ENCODE assay signal across 5 cellular contexts in the genomic region with DNA sequence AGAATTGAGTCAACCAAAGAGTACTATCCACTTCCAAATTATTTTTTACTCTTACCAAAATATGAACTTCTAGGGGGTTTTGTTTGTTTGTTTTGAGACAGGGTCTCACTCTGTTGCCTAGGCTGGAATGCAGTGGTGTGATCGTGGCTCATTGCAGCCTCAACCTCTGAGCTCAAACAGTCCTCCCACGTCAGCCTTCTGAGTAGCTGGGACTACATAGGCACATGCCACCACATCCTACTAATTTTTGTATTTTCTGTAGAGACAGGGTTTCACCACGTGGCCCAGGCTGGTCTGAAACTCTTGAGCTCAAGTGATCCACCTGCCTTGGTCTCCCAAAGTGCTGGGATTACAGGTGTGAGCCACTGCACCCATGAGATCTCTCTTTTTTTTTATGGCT. TPM values are rescaled to one million over a fixed set of nuclear protein-coding genes. Genes with fewer than 3 reads are reported as not detected.
A peak's percentile ranks its signal among the peaks of the same experiment; 100 is the strongest.
DNase-seq lines count a peak whose midpoint lies in the region; ATAC-seq and TF ChIP-seq lines count a peak whose summit lies in the region.
"Not testable (repeated sequence)": the region's sequence is repeated elsewhere in the genome, so short reads cannot be mapped to it uniquely, and the experiment has no call there.

No MANE protein-coding gene starts in this region.

- not testable (repeated sequence) for H3K4me1 ChIP-seq in HEK293 (ENCODE audit: control insufficient read depth, insufficient read depth, low read length); colonic mucosa

- H3K9me3 Mint-ChIP-seq in activated CD4-positive, alpha-beta T cell treated with anti-CD3 and anti-CD28 coated beads for 36 hours (ENCODE audit: low read depth); activated CD8-positive, alpha-beta T cell treated with anti-CD3 and anti-CD28 coated beads for 36 hours; stimulated activated effector memory CD8-positive, alpha-beta T cell treated with anti-CD3 and anti-CD28 coated beads, Interleukin-12 subunit alpha, Interleukin-12 subunit beta, amount 100 ng/mL, for 72 hours: not testable (repeated sequence)

- H3K36me3 ChIP-seq in HEK293 (ENCODE audit: control insufficient read depth in 2 of 2, insufficient read depth in 1 of 2, low read length in 2 of 2); colonic mucosa: not testable (repeated sequence)

- H3K27ac Mint-ChIP-seq in activated CD4-positive, alpha-beta T cell treated with anti-CD3 and anti-CD28 coated beads for 36 hours; activated CD8-positive, alpha-beta T cell treated with anti-CD3 and anti-CD28 coated beads for 36 hours; stimulated activated effector memory CD8-positive, alpha-beta T cell treated with anti-CD3 and anti-CD28 coated beads, Interleukin-12 subunit alpha, Interleukin-12 subunit beta, amount 100 ng/mL, for 72 hours: not testable (repeated sequence)

- not testable (repeated sequence) for H3K9me3 ChIP-seq in HEK293 (ENCODE audit: control insufficient read depth, insufficient read depth, low read depth, low read length); colonic mucosa

- not testable (repeated sequence) for H3K27me3 Mint-ChIP-seq in activated CD4-positive, alpha-beta T cell treated with anti-CD3 and anti-CD28 coated beads for 36 hours; activated CD8-positive, alpha-beta T cell treated with anti-CD3 and anti-CD28 coated beads for 36 hours

- H3K27me3 ChIP-seq in colonic mucosa, result not testable (repeated sequence)

- not testable (repeated sequence) for H3K4me3 ChIP-seq in HEK293 (ENCODE audit: low read depth, low read length); colonic mucosa

- H3K36me3 Mint-ChIP-seq in activated CD4-positive, alpha-beta T cell treated with anti-CD3 and anti-CD28 coated beads for 36 hours (ENCODE audit: low read depth); stimulated activated effector memory CD8-positive, alpha-beta T cell treated with anti-CD3 and anti-CD28 coated beads, Interleukin-12 subunit alpha, Interleukin-12 subunit beta, amount 100 ng/mL, for 72 hours: not testable (repeated sequence)
- H3K36me3 Mint-ChIP-seq in activated CD8-positive, alpha-beta T cell treated with anti-CD3 and anti-CD28 coated beads for 36 hours (ENCODE audit: low read depth), result peaks cover 10% of the 10 kb centered on the region

- H3K4me1 Mint-ChIP-seq in activated CD4-positive, alpha-beta T cell treated with anti-CD3 and anti-CD28 coated beads for 36 hours; activated CD8-positive, alpha-beta T cell treated with anti-CD3 and anti-CD28 coated beads for 36 hours (ENCODE audit: low read depth); stimulated activated effector memory CD8-positive, alpha-beta T cell treated with anti-CD3 and anti-CD28 coated beads, Interleukin-12 subunit alpha, Interleukin-12 subunit beta, amount 100 ng/mL, for 72 hours: not testable (repeated sequence)

- POLR2A ChIA-PET in HEK293 (lab: Yijun Ruan, JAX); activated CD4-positive, alpha-beta T cell treated with anti-CD3 and anti-CD28 coated beads for 36 hours (lab: Charles Lee); activated CD8-positive, alpha-beta T cell treated with anti-CD3 and anti-CD28 coated beads for 36 hours (lab: Charles Lee): not testable (repeated sequence)

- ATAC-seq in activated CD4-positive, alpha-beta T cell treated with anti-CD3 and anti-CD28 coated beads for 36 hours, result peak; percentile 55
- ATAC-seq in activated CD8-positive, alpha-beta T cell treated with anti-CD3 and anti-CD28 coated beads for 36 hours, result peak; percentile 17
- ATAC-seq in stimulated activated effector memory CD8-positive, alpha-beta T cell treated with anti-CD3 and anti-CD28 coated beads, Interleukin-12 subunit alpha, Interleukin-12 subunit beta, amount 100 ng/mL, for 72 hours, result peak; percentile 47

- DNase-seq in activated CD4-positive, alpha-beta T cell treated with anti-CD3 and anti-CD28 coated beads for 36 hours; activated CD8-positive, alpha-beta T cell treated with anti-CD3 and anti-CD28 coated beads for 36 hours; stimulated activated effector memory CD8-positive, alpha-beta T cell treated with anti-CD3 and anti-CD28 coated beads, Interleukin-12 subunit alpha, Interleukin-12 subunit beta, amount 100 ng/mL, for 72 hours (ENCODE audit: low spot score in 2 of 2): not testable (repeated sequence)
- peak; percentile 6 for DNase-seq in colonic mucosa

- TF ChIP-seq CTCF in HEK293 (tag by site-specific recombination; IDR thresholded peaks at IDR 0.05); activated CD8-positive, alpha-beta T cell treated with anti-CD3 and anti-CD28 coated beads for 36 hours (IDR thresholded peaks at IDR 0.05); colonic mucosa (IDR thresholded peaks at IDR 0.05): not testable (repeated sequence)

- not testable (repeated sequence) for H3K27ac ChIP-seq in HEK293 (ENCODE audit: extremely low read depth, low read depth, low read length); colonic mucosa

- CTCF ChIA-PET in HEK293 (lab: Yijun Ruan, JAX), result interaction anchor here (0.6 kb wide), 1 partner anchor 51 kb away, joined by 3 read pairs; no protein-coding TSS in a partner anchor
- CTCF ChIA-PET in activated CD4-positive, alpha-beta T cell treated with anti-CD3 and anti-CD28 coated beads for 36 hours (lab: Charles Lee), result interaction anchor here (0.7 to 1.5 kb wide), 2 partner anchors 8 to 180 kb away, joined by 3 to 5 read pairs; no protein-coding TSS in a partner anchor
- CTCF ChIA-PET in activated CD8-positive, alpha-beta T cell treated with anti-CD3 and anti-CD28 coated beads for 36 hours (lab: Charles Lee), result interaction anchor here (1.0 kb wide), 1 partner anchor 103 kb away, joined by 4 read pairs; no protein-coding TSS in a partner anchor

- not testable (repeated sequence) for H3K4me3 Mint-ChIP-seq in activated CD4-positive, alpha-beta T cell treated with anti-CD3 and anti-CD28 coated beads for 36 hours; activated CD8-positive, alpha-beta T cell treated with anti-CD3 and anti-CD28 coated beads for 36 hours; stimulated activated effector memory CD8-positive, alpha-beta T cell treated with anti-CD3 and anti-CD28 coated beads, Interleukin-12 subunit alpha, Interleukin-12 subunit beta, amount 100 ng/mL, for 72 hours

- intact Hi-C loops in activated CD4-positive, alpha-beta T cell treated with anti-CD3 and anti-CD28 coated beads for 36 hours (cut with DNase I, micrococcal nuclease); activated CD8-positive, alpha-beta T cell treated with anti-CD3 and anti-CD28 coated beads for 36 hours (cut with micrococcal nuclease); colonic mucosa (cut with DNase I): not testable (repeated sequence)

- not testable (repeated sequence) for H3K9ac ChIP-seq in colonic mucosa (ENCODE audit: low read depth in 2 of 2, low read length in 2 of 2)

TF ChIP-seq in HEK293, 187 proteins besides CTCF, POLR2A, EP300 and RAD21:
- peak; percentile 62; the same call in 1 of the 2 replicates for TF ChIP-seq ZNF146 (tag by site-specific recombination; IDR thresholded peaks at IDR 0.05)

RNA-seq across cellular contexts. Expression of a gene that starts 7.4 kb away (rescaled TPM):
- 10 to 100 TPM; 69.7 to 90.4 TPM for total RNA-seq in activated CD4-positive, alpha-beta T cell treated with anti-CD3 and anti-CD28 coated beads for 36 hours
- 10 to 100 TPM; 44.2 to 45.5 TPM for total RNA-seq in activated CD8-positive, alpha-beta T cell treated with anti-CD3 and anti-CD28 coated beads for 36 hours
- 100 to 1,000 TPM; 228 to 385 TPM for total RNA-seq in colonic mucosa
